ENCODE assay signal across 20 cellular contexts in genomic region chr12:132484183-132484890, GRCh38.
"Had no signal": no experiment of that assay in that cellular context is flagged by ENCODE, and none has a peak within 500 bp of the region (broad histone marks: within the 10 kb centered on the region; RNA-seq: fewer than 3 reads in every experiment).

No MANE protein-coding gene starts in this region.

- H3K9me3 ChIP-seq: esophagus muscularis mucosa, gastrocnemius medialis, prostate gland, sigmoid colon, testis, tibial nerve, upper lobe of right lung, vagina had no signal

- H3K4me3 ChIP-seq: esophagus muscularis mucosa, gastrocnemius medialis, prostate gland, sigmoid colon, skin epidermis, testis, tibial nerve, upper lobe of right lung, vagina had no signal

- H2AFZ ChIP-seq: parathyroid adenoma had no signal

- DNase-seq: effector memory CD8-positive, alpha-beta T cell; gastrocnemius medialis; left colon; mesendoderm; naive B cell; retina; sigmoid colon; stimulated activated CD4-positive, alpha-beta T cell treated with anti-CD3 and anti-CD28 coated beads, Interleukin-2, amount 100 ng/mL, for 24 hours; stimulated activated CD4-positive, alpha-beta T cell treated with anti-CD3 and anti-CD28 coated beads, Interleukin-4, amount 100 ng/mL, for 4 hours; stimulated activated naive B cell treated with anti-CD40 and anti-IgM and Interleukin-4, amounts not matched to agents 10 μg/mL and 1 μg/mL and 100 μg/mL, for 72 hours; stimulated activated naive CD8-positive, alpha-beta T cell treated with anti-CD3 and anti-CD28 coated beads, Interleukin-15, amount 100 ng/mL, for 72 hours; testis; upper lobe of right lung had no signal

- H3K27ac ChIP-seq: epithelial cell of prostate, esophagus muscularis mucosa, gastrocnemius medialis, parathyroid adenoma, prostate gland, sigmoid colon, skin epidermis, testis, tibial nerve, upper lobe of right lung, vagina had no signal

- H3K36me3 ChIP-seq: esophagus muscularis mucosa, gastrocnemius medialis, prostate gland, sigmoid colon, tibial nerve, upper lobe of right lung, vagina had no signal

- H3K27me3 ChIP-seq: testis, upper lobe of right lung, vagina had no signal

- H3K9ac ChIP-seq: parathyroid adenoma had no signal

- H3K4me1 ChIP-seq: gastrocnemius medialis, parathyroid adenoma, prostate gland had no signal
